32 cellular contexts compared by ENCODE assay signal in the genomic region with DNA sequence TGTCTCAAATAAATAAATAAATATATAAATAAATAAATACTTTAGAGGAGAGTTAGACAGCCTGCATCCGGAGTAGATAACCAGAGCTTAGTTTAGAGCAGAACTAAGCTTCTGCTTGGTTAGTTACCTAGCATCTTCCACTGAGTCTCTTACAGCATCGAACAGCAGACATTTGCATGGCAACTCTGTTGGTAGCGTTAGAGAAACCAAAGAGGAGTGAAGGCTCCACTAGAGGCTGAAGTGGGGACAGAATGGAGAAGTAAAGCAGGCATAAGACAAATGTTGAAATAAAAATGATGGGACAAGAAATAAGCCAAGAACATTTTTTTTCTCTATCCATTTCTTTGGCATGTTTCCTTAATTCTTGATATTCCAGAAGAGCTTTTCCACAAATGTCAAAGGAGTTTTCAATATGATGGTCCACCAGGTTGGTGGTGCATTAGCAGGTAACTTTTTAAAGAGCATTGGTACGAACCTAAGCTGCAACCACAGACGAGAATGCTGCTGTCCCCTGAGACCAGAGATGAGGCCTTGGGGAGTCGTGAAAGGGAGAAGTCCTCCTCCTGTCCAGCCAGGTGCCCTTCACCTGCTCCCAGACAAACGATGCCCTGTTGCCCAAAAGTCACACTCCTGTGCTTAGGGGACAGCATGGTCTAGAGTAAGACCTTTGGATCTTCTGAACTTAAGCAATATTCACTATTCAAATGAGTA.
"Had no signal": no experiment of that assay in that cellular context is flagged by ENCODE, and none has a peak within 500 bp of the region (broad histone marks: within the 10 kb centered on the region; RNA-seq: fewer than 3 reads in every experiment).

No MANE protein-coding gene starts in this region.

- H3K9me3 Mint-ChIP-seq: immature natural killer cell; neural progenitor cell; stimulated activated effector memory CD8-positive, alpha-beta T cell treated with anti-CD3 and anti-CD28 coated beads, Interleukin-12 subunit alpha, Interleukin-12 subunit beta, amount 100 ng/mL, for 72 hours; stimulated activated naive CD8-positive, alpha-beta T cell treated with anti-CD3 and anti-CD28 coated beads, Interleukin-15, Interleukin-2, amounts not matched to agents 100 ng/mL and 50 ng/mL, for 24 hours had no signal

- H3K4me3 ChIP-seq: coronary artery, esophagus muscularis mucosa, gastroesophageal sphincter, heart right ventricle, lower lobe of right lung, mucosa of descending colon, neural progenitor cell, ovary, psoas muscle, sigmoid colon, thoracic aorta, tibial nerve, upper lobe of left lung had no signal

- H3K4me3 Mint-ChIP-seq: immature natural killer cell; mesothelial cell of epicardium; naive thymus-derived CD4-positive, alpha-beta T cell; nephron; neural progenitor cell; stimulated activated effector memory CD8-positive, alpha-beta T cell treated with anti-CD3 and anti-CD28 coated beads, Interleukin-12 subunit alpha, Interleukin-12 subunit beta, amount 100 ng/mL, for 72 hours; stimulated activated naive CD8-positive, alpha-beta T cell treated with anti-CD3 and anti-CD28 coated beads, Interleukin-15, Interleukin-2, amounts not matched to agents 100 ng/mL and 50 ng/mL, for 24 hours had no signal

- H3K27ac ChIP-seq: coronary artery, esophagus muscularis mucosa, foreskin keratinocyte, gastroesophageal sphincter, heart right ventricle, lower lobe of right lung, neural progenitor cell, ovary, psoas muscle, sigmoid colon, thoracic aorta, tibial nerve, upper lobe of left lung had no signal

- H2AFZ ChIP-seq: neural progenitor cell had no signal

- H3K27me3 ChIP-seq: foreskin keratinocyte, neural progenitor cell, ovary, tibial nerve, upper lobe of left lung had no signal

- H3K4me2 ChIP-seq: neural progenitor cell had no signal

- H3K36me3 ChIP-seq: esophagus muscularis mucosa, gastroesophageal sphincter, heart right ventricle, lower lobe of right lung, neural progenitor cell, ovary, sigmoid colon, thoracic aorta, tibial nerve, upper lobe of left lung had no signal

- H3K4me1 ChIP-seq: esophagus muscularis mucosa, foreskin keratinocyte, gastroesophageal sphincter, heart right ventricle, lower lobe of right lung, neural progenitor cell, psoas muscle, sigmoid colon, tibial nerve, upper lobe of left lung had no signal

- ATAC-seq: foreskin keratinocyte; gastroesophageal sphincter; heart right ventricle; left ventricle myocardium superior; lower lobe of right lung; mucosa of descending colon; naive thymus-derived CD4-positive, alpha-beta T cell; psoas muscle; right cardiac atrium; stimulated activated effector memory CD8-positive, alpha-beta T cell treated with anti-CD3 and anti-CD28 coated beads, Interleukin-12 subunit alpha, Interleukin-12 subunit beta, amount 100 ng/mL, for 72 hours had no signal

- H3K27ac Mint-ChIP-seq: immature natural killer cell; mesothelial cell of epicardium; naive thymus-derived CD4-positive, alpha-beta T cell; nephron; neural progenitor cell; stimulated activated effector memory CD8-positive, alpha-beta T cell treated with anti-CD3 and anti-CD28 coated beads, Interleukin-12 subunit alpha, Interleukin-12 subunit beta, amount 100 ng/mL, for 72 hours; stimulated activated naive CD8-positive, alpha-beta T cell treated with anti-CD3 and anti-CD28 coated beads, Interleukin-15, Interleukin-2, amounts not matched to agents 100 ng/mL and 50 ng/mL, for 24 hours had no signal

- H3K9me3 ChIP-seq: esophagus muscularis mucosa, lower lobe of right lung, mucosa of descending colon, ovary, psoas muscle, thoracic aorta, upper lobe of left lung had no signal

- H3K4me1 Mint-ChIP-seq: immature natural killer cell; mesothelial cell of epicardium; nephron; stimulated activated effector memory CD8-positive, alpha-beta T cell treated with anti-CD3 and anti-CD28 coated beads, Interleukin-12 subunit alpha, Interleukin-12 subunit beta, amount 100 ng/mL, for 72 hours had no signal

- DNase-seq: dermis blood vessel endothelial cell; effector memory CD4-positive, alpha-beta T cell; foreskin keratinocyte; glutamatergic neuron; heart right ventricle; hypothalamus; immature natural killer cell; islet precursor cell; kidney glomerular epithelial cell; left ventricle myocardium superior; lower lobe of right lung; mucosa of descending colon; naive thymus-derived CD4-positive, alpha-beta T cell; nucleus accumbens; ovary; posterior cingulate gyrus; psoas muscle; right cardiac atrium; sigmoid colon; stimulated activated CD4-positive, alpha-beta T cell treated with anti-CD3 and anti-CD28 coated beads, Interleukin-2, amount 100 ng/mL, for 24 hours; stimulated activated CD4-positive, alpha-beta T cell treated with anti-CD3 and anti-CD28 coated beads, Interleukin-4, amount 100 ng/mL, for 24 hours; upper lobe of left lung had no signal

- H3K36me3 Mint-ChIP-seq: immature natural killer cell; mesothelial cell of epicardium; naive thymus-derived CD4-positive, alpha-beta T cell; neural progenitor cell; stimulated activated effector memory CD8-positive, alpha-beta T cell treated with anti-CD3 and anti-CD28 coated beads, Interleukin-12 subunit alpha, Interleukin-12 subunit beta, amount 100 ng/mL, for 72 hours had no signal

- H3K9ac ChIP-seq: neural progenitor cell had no signal
